In genomic region chr16:68257906-68258800, GRCh38 we compare ENCODE assay signal across 7 cellular contexts. TPM values are rescaled to one million over a fixed set of nuclear protein-coding genes. Genes with fewer than 3 reads are reported as not detected.
DNase-seq lines count a peak whose midpoint lies in the region; ATAC-seq and TF ChIP-seq lines count a peak whose summit lies in the region.

No MANE protein-coding gene starts in this region.

- no peaks in the 10 kb centered on the region for H4K20me1 ChIP-seq in GM23248 (ENCODE audit: insufficient read depth)
- no peaks in the 10 kb centered on the region for H4K20me1 ChIP-seq in PC-9 (ENCODE audit: insufficient read depth)

- ATAC-seq in heart right ventricle (peak; percentile 21 to 71 (median 41)), HG02642 (IDR thresholded peaks at IDR 0.05; ENCODE audit: poor library complexity, unreplicated experiment) (no peak), HG02840 (IDR thresholded peaks at IDR 0.05; ENCODE audit: low FRiP score, unreplicated experiment) (no peak)

- H3K27ac ChIP-seq in GM23248 (peak overlapping the region; percentile 75), PC-9 (peak overlapping the region; percentile 73), heart right ventricle (peak overlapping the region; percentile 43 to 80 (median 71)), stomach (peak overlapping the region in 4 of 5 donors; percentile 56 to 79 (median 70))

- H3K4me2 ChIP-seq in GM23248 (ENCODE audit: unreplicated experiment): peak overlapping the region; percentile 32
- H3K4me2 ChIP-seq in PC-9: peak overlapping the region; percentile 58

- TF ChIP-seq POLR2A in stomach (IDR thresholded peaks at IDR 0.05): no peak

- H3K27me3 ChIP-seq in GM23248 (replicated peaks; ENCODE audit: insufficient read depth): no peaks in the 10 kb centered on the region
- no peaks in the 10 kb centered on the region for H3K27me3 ChIP-seq in PC-9 (ENCODE audit: insufficient read depth, low read depth)
- H3K27me3 ChIP-seq in heart right ventricle: no peaks in the 10 kb centered on the region
- no peaks in the 10 kb centered on the region for H3K27me3 ChIP-seq in stomach

- in situ Hi-C loops in GM23248 (cut with MboI): no loop called here

- 49 to 52% methylated on average over 13 of the region's 13 CpGs for WGBS in GM23248 (ENCODE audit: low coverage in 1 of 2, low lambda C conversion rate in 2 of 2, missing lambda C conversion rate in 2 of 2), 2 experiments
- 66 to 72% methylated on average over 13 of the region's 13 CpGs for WGBS in heart right ventricle, 2 donors
- 50 to 58% (median 54%) methylated on average over 11 to 13 of the region's 13 CpGs for WGBS in stomach, 5 donors

- H3K9me3 ChIP-seq in GM23248 (ENCODE audit: low read depth) (no peaks in the 10 kb centered on the region), PC-9 (ENCODE audit: insufficient read depth, low read depth) (no peaks in the 10 kb centered on the region), heart right ventricle (no peaks in the 10 kb centered on the region), stomach (no peaks in the 10 kb centered on the region)

- DNase-seq in GM23248 (peak; percentile 82), PC-9 (peak; percentile 80 to 96), heart right ventricle (no peak), stomach (no peak), NCI-H345 (lab: John Stamatoyannopoulos, UW) (no peak)

- no peak for TF ChIP-seq CTCF in PC-9 (conservative IDR thresholded peaks at IDR 0.05)
- TF ChIP-seq CTCF in heart right ventricle (IDR thresholded peaks at IDR 0.05): no peak
- no peak for TF ChIP-seq CTCF in stomach (IDR thresholded peaks at IDR 0.05)

- H3K79me2 ChIP-seq in GM23248 (ENCODE audit: insufficient read depth) (peaks cover 2% of the 10 kb centered on the region; the same call in 1 of the 2 replicates), PC-9 (ENCODE audit: low read depth) (peaks cover under 1% of the 10 kb centered on the region; the same call in 1 of the 2 replicates)

- POLR2A ChIA-PET in PC-9 (lab: Charles Lee; ENCODE audit: unreplicated experiment): interaction anchor here (0.6 kb wide), 2 partner anchors 21 to 129 kb away, joined by 7 read pairs; no protein-coding TSS in a partner anchor

- no peaks in the 10 kb centered on the region for H3K9me2 ChIP-seq in GM23248 (ENCODE audit: insufficient read depth)
- no peaks in the 10 kb centered on the region for H3K9me2 ChIP-seq in PC-9 (ENCODE audit: insufficient read depth)

- H3F3A ChIP-seq in GM23248 (ENCODE audit: insufficient read depth) (peaks cover 16% of the 10 kb centered on the region), PC-9 (ENCODE audit: insufficient read depth, low read depth) (peaks cover 34% of the 10 kb centered on the region)

- H3K4me1 ChIP-seq in GM23248 (ENCODE audit: insufficient read depth) (peaks cover 13% of the 10 kb centered on the region), PC-9 (replicated peaks; ENCODE audit: insufficient read depth) (peaks cover 29% of the 10 kb centered on the region), heart right ventricle (peaks cover 5 to 85% (median 32%) of the 10 kb centered on the region in 9 donors), stomach (peaks cover 6 to 30% (median 11%) of the 10 kb centered on the region in 4 donors)

- H2AFZ ChIP-seq in GM23248: peak overlapping the region; percentile 59; the same call in 1 of the 2 replicates
- H2AFZ ChIP-seq in PC-9: no peak overlapping the region; the same call in 1 of the 2 replicates

- H3K4me3 ChIP-seq in GM23248 (no peak overlapping the region), PC-9 (no peak overlapping the region), heart right ventricle (no peak overlapping the region), stomach (no peak overlapping the region)

- peaks cover 4% of the 10 kb centered on the region; the same call in 1 of the 2 replicates for H3K36me3 ChIP-seq in GM23248 (ENCODE audit: low read depth)
- H3K36me3 ChIP-seq in PC-9 (ENCODE audit: low read depth): no peaks in the 10 kb centered on the region
- peaks cover 0 to 77% (median 37%) of the 10 kb centered on the region in 9 donors for H3K36me3 ChIP-seq in heart right ventricle
- peaks cover 31 to 75% (median 63%) of the 10 kb centered on the region in 4 donors for H3K36me3 ChIP-seq in stomach

- H3K9ac ChIP-seq in GM23248: peak overlapping the region; percentile 58

- CTCF ChIA-PET in PC-9 (lab: Charles Lee): interaction anchor here (0.5 to 1.2 kb wide), 5 partner anchors 11 to 184 kb away, joined by 3 to 5 read pairs (median 3); no protein-coding TSS in a partner anchor

- BruUV-seq in PC-9 (replicated peaks; lab: Mats Ljungman, UMichigan): no TSS peak

- peak; percentile 53 for TF ChIP-seq EP300 in stomach (IDR thresholded peaks at IDR 0.05)

- intact Hi-C loops in PC-9 (cut with micrococcal nuclease; ENCODE audit: unreplicated experiment) (loop anchor here (1.0 kb wide), 1 partner anchor 21 kb away; no protein-coding TSS in a partner anchor), heart right ventricle (cut with DNase I) (loop anchor here in 1 of 10 donors (10.0 kb wide), 1 partner anchor 257 kb away; no protein-coding TSS in a partner anchor), stomach (cut with DNase I; ENCODE audit: low total_unique reads) (no loop called here)

RNA-seq across cellular contexts. Expression of gene SLC7A6, which starts 6.2 kb away (rescaled TPM):
- 20.9 and 53.7 TPM in 2 replicates for total RNA-seq in GM23248 (2014; rRNA removed; shearing (Covaris generic))
- polyA plus RNA-seq in GM23248 (2016; fragmentation: Nextera tagmentation; extraction: Ambion mirVana) (15.8 and 17.3 TPM in 2 replicates), heart right ventricle (10 to 100 TPM; 22.6 to 85.6 TPM), stomach (1 to 10 TPM; 2.9 to 6.0 (median 4.2) TPM)
- total RNA-seq in PC-9 (2021) (28.6 and 44.7 TPM in 2 replicates), heart right ventricle (10 to 100 TPM; 28.4 to 59.2 (median 42.4) TPM), stomach (10 to 100 TPM; 11.9 to 66.1 (median 17.2) TPM)

RNA-seq across cellular contexts. Expression of gene PLA2G15, which starts 13.0 kb away (rescaled TPM):
- total RNA-seq in GM23248 (2014; rRNA removed; shearing (Covaris generic)): 36.2 and 47.6 TPM in 2 replicates
- polyA plus RNA-seq in GM23248 (2016; fragmentation: Nextera tagmentation; extraction: Ambion mirVana) (24.8 and 26.0 TPM in 2 replicates), heart right ventricle (10 to 100 TPM; 33.1 to 33.7 TPM), stomach (1 to 10 TPM; 4.4 to 6.0 (median 5.8) TPM)
- total RNA-seq in PC-9 (2021) (13.4 and 14.0 TPM in 2 replicates), heart right ventricle (10 to 100 TPM; 31.0 to 62.1 (median 44.0) TPM), stomach (10 to 100 TPM in 2 of 5 donors, 1 to 10 TPM in 3; 3.5 to 16.5 (median 9.8) TPM)

RNA-seq across cellular contexts. Expression of gene ESRP2, which starts 22.2 kb away (rescaled TPM):
- total RNA-seq in GM23248 (2014; rRNA removed; shearing (Covaris generic)): 0.32 TPM in 1 of 2 replicates, not detected in the other
- polyA plus RNA-seq in GM23248 (2016; fragmentation: Nextera tagmentation; extraction: Ambion mirVana): 0.34 TPM in 1 of 2 replicates, not detected in the other
- 36.4 and 45.0 TPM in 2 replicates for total RNA-seq in PC-9 (2021)
- total RNA-seq in heart right ventricle: 1 to 10 TPM in 1 of 10 donors, under 1 TPM in 9; 0.07 to 1.0 (median 0.44) TPM
- under 1 TPM; 0.25 to 0.66 TPM for polyA plus RNA-seq in heart right ventricle
- 100 to 1,000 TPM in 1 of 5 donors, 10 to 100 TPM in 4; 19.8 to 184 (median 76.3) TPM for total RNA-seq in stomach
- 10 to 100 TPM; 21.5 to 36.9 (median 31.2) TPM for polyA plus RNA-seq in stomach

RNA-seq across cellular contexts. Expression of gene SLC7A6OS, which starts 52.6 kb away (rescaled TPM):
- 8.5 and 11.9 TPM in 2 replicates for total RNA-seq in GM23248 (2014; rRNA removed; shearing (Covaris generic))
- polyA plus RNA-seq in GM23248 (2016; fragmentation: Nextera tagmentation; extraction: Ambion mirVana) (13.4 and 15.8 TPM in 2 replicates), heart right ventricle (1 to 10 TPM; 7.3 to 9.6 TPM), stomach (1 to 10 TPM; 4.7 to 5.7 (median 5.7) TPM)
- total RNA-seq in PC-9 (2021) (14.2 and 17.2 TPM in 2 replicates), heart right ventricle (10 to 100 TPM in 9 of 10 donors, 1 to 10 TPM in 1; 9.9 to 14.4 (median 12.8) TPM), stomach (10 to 100 TPM; 12.3 to 41.4 (median 16.7) TPM)

RNA-seq across cellular contexts. Expression of gene PRMT7, which starts 52.7 kb away (rescaled TPM):
- 49.6 and 68.0 TPM in 2 replicates for total RNA-seq in GM23248 (2014; rRNA removed; shearing (Covaris generic))
- polyA plus RNA-seq in GM23248 (2016; fragmentation: Nextera tagmentation; extraction: Ambion mirVana): 24.1 and 27.2 TPM in 2 replicates
- 47.5 and 65.7 TPM in 2 replicates for total RNA-seq in PC-9 (2021)
- 10 to 100 TPM; 22.0 to 39.2 (median 30.7) TPM for total RNA-seq in heart right ventricle
- polyA plus RNA-seq in heart right ventricle: 10 to 100 TPM; 18.1 to 57.8 TPM
- 10 to 100 TPM; 24.9 to 88.8 (median 48.3) TPM for total RNA-seq in stomach
- 10 to 100 TPM; 22.4 to 30.2 (median 28.6) TPM for polyA plus RNA-seq in stomach

Comparison
In these comparisons a context has a peak if more than half of its experiments do, and no peak if none do; other contexts are left out.
1. DNase-seq: peak in GM23248 (single experiment) and PC-9 (2 of 2); none in heart right ventricle (0 of 2), stomach (single experiment) and NCI-H345 (single experiment).
2. ATAC-seq: peak in heart right ventricle (8 of 8); none in HG02642 (single experiment) and HG02840 (single experiment).
3. RNA of gene ESRP2, which starts 22.2 kb away (total RNA-seq): 19.8 to 184 TPM in stomach and 36.4 to 45.0 TPM in PC-9; 0.07 to 1.0 TPM in heart right ventricle and 0.32 TPM in GM23248; every median in the first group is over 10 times any median in the second.
4. Peak in every context shown above with its lines, with median percentiles within 50 percentile points of each other: H3K27ac ChIP-seq.